In the genomic region with DNA sequence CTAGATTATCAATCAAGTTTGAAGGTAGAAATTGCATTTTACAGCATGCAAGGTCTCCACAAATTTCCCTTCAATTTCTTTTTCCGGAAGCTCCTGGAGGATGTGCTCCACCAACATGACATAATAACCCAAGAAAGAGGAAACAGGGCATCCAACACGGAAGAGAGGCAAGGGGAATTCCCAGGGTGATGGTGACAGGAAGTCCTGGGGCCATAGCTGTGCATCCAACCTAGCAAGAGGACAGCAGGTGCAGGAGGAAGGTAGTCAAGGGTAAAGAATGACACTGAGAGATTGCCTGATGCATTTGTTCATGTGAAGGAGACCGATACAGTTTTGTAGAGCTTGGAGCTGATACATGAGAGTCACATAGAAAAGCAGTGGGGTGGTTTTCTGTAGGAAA, we compare ENCODE assay signal across 9 cellular contexts.
DNase-seq lines count a peak whose midpoint lies in the region; ATAC-seq and TF ChIP-seq lines count a peak whose summit lies in the region.
"Had no signal": no experiment of that assay in that cellular context is flagged by ENCODE, and none has a peak within 500 bp of the region (broad histone marks: within the 10 kb centered on the region; RNA-seq: fewer than 3 reads in every experiment).

No MANE protein-coding gene starts in this region.

- H3K9me2 ChIP-seq in OCI-LY7 (ENCODE audit: insufficient read depth, low read length) = no peaks in the 10 kb centered on the region

- peak overlapping the region; percentile 55; the same call in 1 of the 2 replicates for H2AFZ ChIP-seq in OCI-LY7 (ENCODE audit: low read length)

- TF ChIP-seq CTCF in OCI-LY7 (conservative IDR thresholded peaks at IDR 0.05; ENCODE audit: low read length) = no peak

- peaks cover 96% of the 10 kb centered on the region for H3K4me1 ChIP-seq in OCI-LY7 (ENCODE audit: insufficient read depth, low read length, poor library complexity, severe bottlenecking)

- peak; percentile 73 for ATAC-seq in GM19328 (IDR thresholded peaks at IDR 0.05; ENCODE audit: unreplicated experiment)
- ATAC-seq in HG02970 (IDR thresholded peaks at IDR 0.05; ENCODE audit: low FRiP score, unreplicated experiment) = peak; percentile 82

- H3K27ac ChIP-seq in OCI-LY7 (ENCODE audit: low read depth, low read length, poor library complexity, severe bottlenecking) = peak overlapping the region; percentile 96
- H3K27ac ChIP-seq: VCaP had no signal

- peak overlapping the region; percentile 60 for H3K4me3 ChIP-seq in OCI-LY7 (ENCODE audit: low read depth, low read length, poor library complexity, severe bottlenecking)

- peak overlapping the region; percentile 89 for H3K4me2 ChIP-seq in OCI-LY7 (ENCODE audit: low read length)

- no TSS peak for BruUV-seq in OCI-LY7 (replicated peaks; lab: Mats Ljungman, UMichigan)

- no peaks in the 10 kb centered on the region; the same call in 1 of the 2 replicates for H3K9me3 ChIP-seq in OCI-LY7 (ENCODE audit: low read length)

- H4K20me1 ChIP-seq in OCI-LY7 (ENCODE audit: insufficient read depth, low read length) = no peaks in the 10 kb centered on the region

- POLR2A ChIA-PET in OCI-LY7 (lab: Charles Lee) = interaction anchor here (0.6 to 9.8 kb wide), 14 partner anchors 10 to 1397 kb away, joined by 3 to 97 read pairs (median 4); a partner anchor contains a TSS

- peak; percentile 83 for DNase-seq in DMS53 (lab: John Stamatoyannopoulos, UW)
- peak; percentile 94 for DNase-seq in OCI-LY7 (ENCODE audit: low spot score)
- DNase-seq in T-helper 9 cell = no peak
- no peak for DNase-seq in central memory CD4-positive, alpha-beta T cell
- DNase-seq in activated CD4-positive, alpha-beta T cell treated with anti-CD3 and anti-CD28 coated beads for 1 hour = no peak
- DNase-seq in inferior parietal cortex (ENCODE audit: extremely low spot score) = no peak

- peaks cover 5% of the 10 kb centered on the region; the same call in 1 of the 2 replicates for H3K79me2 ChIP-seq in OCI-LY7 (ENCODE audit: insufficient read depth, low read depth, low read length)

- CTCF ChIA-PET in OCI-LY7 (lab: Charles Lee; ENCODE audit: unreplicated experiment) = interaction anchor here (1.0 to 3.1 kb wide), 2 partner anchors 10 to 25 kb away, joined by 3 to 27 read pairs; no protein-coding TSS in a partner anchor

- intact Hi-C loops in OCI-LY7 (cut with micrococcal nuclease; ENCODE audit: unreplicated experiment) = loop anchor here (2.0 to 10.0 kb wide), 3 partner anchors 115 to 555 kb away; a partner anchor contains a TSS

- H3K36me3 ChIP-seq in OCI-LY7 (ENCODE audit: insufficient read depth, low read length) = peaks cover 13% of the 10 kb centered on the region

Comparison
In these comparisons a context has a peak if more than half of its experiments do, and no peak if none do; other contexts are left out.
1. DNase-seq: peak in DMS53 (single experiment) and OCI-LY7 (single experiment); none in T-helper 9 cell (single experiment), central memory CD4-positive, alpha-beta T cell (single experiment), activated CD4-positive, alpha-beta T cell treated with anti-CD3 and anti-CD28 coated beads for 1 hour (single experiment) and inferior parietal cortex (single experiment).